In the genomic region with DNA sequence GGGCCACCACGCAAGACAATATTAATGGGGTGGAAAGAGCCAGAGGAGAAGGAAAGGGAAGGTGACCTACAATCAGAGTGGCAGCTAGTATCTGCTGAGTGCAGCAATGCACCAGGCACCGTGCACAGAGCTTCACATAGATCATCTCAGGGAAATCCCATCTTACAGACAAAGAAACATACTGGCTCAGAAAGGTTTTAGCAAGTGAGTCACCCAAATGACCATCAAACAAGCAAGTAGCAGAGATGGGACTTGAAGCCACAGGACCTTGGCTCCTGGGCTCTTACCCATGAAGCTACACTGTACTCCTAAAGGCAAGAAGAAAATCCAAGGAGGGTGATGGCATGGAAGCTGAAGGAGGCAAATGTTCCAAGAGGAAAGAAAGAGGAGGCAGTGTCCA, we compare ENCODE assay signal across 8 cellular contexts. TPM values are rescaled to one million over a fixed set of nuclear protein-coding genes. Genes with fewer than 3 reads are reported as not detected.
DNase-seq lines count a peak whose midpoint lies in the region; ATAC-seq and TF ChIP-seq lines count a peak whose summit lies in the region.

No MANE protein-coding gene starts in this region.

- DNase-seq in astrocyte of the hippocampus (ENCODE audit: low read depth, low spot score): peak; percentile 59
- DNase-seq in stimulated activated CD8-positive, alpha-beta memory T cell treated with anti-CD3 and anti-CD28 coated beads, Interleukin-4, amount 100 ng/mL, for 48 hours: no peak
- DNase-seq in cortex of kidney (lab: John Stamatoyannopoulos, UW): no peak
- no peak for DNase-seq in osteocyte (ENCODE audit: extremely low spot score, unreplicated experiment)
- DNase-seq in activated T-cell treated with anti-CD3 and anti-CD28 coated beads, Interleukin-2, amount 50 U/mL, for 1 hour: no peak

- peaks cover 7 to 84% (median 39%) of the 10 kb centered on the region in 10 experiments; a peak in 19 of 20 replicates for H3K4me1 ChIP-seq in BLaER1 treated with 17β-estradiol and CSF1 and Interleukin-3, amounts not matched to agents 10 nM and 100 nM
- H3K4me1 ChIP-seq in mucosa of stomach (ENCODE audit: control insufficient read depth, insufficient read depth, low read length): peaks cover 54% of the 10 kb centered on the region

- H3K27me3 ChIP-seq in BLaER1 treated with 17β-estradiol and CSF1 and Interleukin-3, amounts not matched to agents 10 nM and 100 nM: no peaks in the 10 kb centered on the region
- H3K27me3 ChIP-seq in mucosa of stomach (ENCODE audit: control insufficient read depth, insufficient read depth, low read length): peaks cover 46% of the 10 kb centered on the region

- no peak overlapping the region for H3K4me3 Mint-ChIP-seq in osteocyte (ENCODE audit: unreplicated experiment)

- H3K27me3 Mint-ChIP-seq in osteocyte (ENCODE audit: unreplicated experiment): no peaks in the 10 kb centered on the region

- peaks cover 28% of the 10 kb centered on the region for H3K36me3 Mint-ChIP-seq in osteocyte (ENCODE audit: unreplicated experiment)

- peak overlapping the region in 5 of 11 experiments; percentile 0 to 38 (median 22); a peak in 3 of 22 replicates for H3K9ac ChIP-seq in BLaER1 treated with 17β-estradiol and CSF1 and Interleukin-3, amounts not matched to agents 10 nM and 100 nM
- H3K9ac ChIP-seq in mucosa of stomach (ENCODE audit: low read length): peak overlapping the region; percentile 5

- no peak for TF ChIP-seq CTCF in osteocyte (IDR thresholded peaks at IDR 0.05)

- H3K4me3 ChIP-seq in BLaER1 treated with 17β-estradiol and CSF1 and Interleukin-3, amounts not matched to agents 10 nM and 100 nM: no peak overlapping the region; a peak in 1 of 20 replicates
- H3K4me3 ChIP-seq in mucosa of stomach (ENCODE audit: low read length): no peak overlapping the region

- H4K20me1 ChIP-seq in BLaER1 treated with 17β-estradiol and CSF1 and Interleukin-3, amounts not matched to agents 10 nM and 100 nM: peaks cover 34 to 98% (median 90%) of the 10 kb centered on the region in 11 experiments; a peak in 19 of 22 replicates

- H3K9me3 Mint-ChIP-seq in osteocyte (ENCODE audit: unreplicated experiment): no peaks in the 10 kb centered on the region

- peaks cover 8% of the 10 kb centered on the region for H3K4me1 Mint-ChIP-seq in osteocyte (ENCODE audit: unreplicated experiment)

- H3K4me2 ChIP-seq in BLaER1 treated with 17β-estradiol and CSF1 and Interleukin-3, amounts not matched to agents 10 nM and 100 nM: peak overlapping the region in 8 of 11 experiments; percentile 43 to 86 (median 62); a peak in 16 of 22 replicates

- peak overlapping the region in 10 of 11 experiments; percentile 39 to 74 (median 64); a peak in 19 of 22 replicates for H3K27ac ChIP-seq in BLaER1 treated with 17β-estradiol and CSF1 and Interleukin-3, amounts not matched to agents 10 nM and 100 nM

- peak; percentile 38 for ATAC-seq in HG02852 (IDR thresholded peaks at IDR 0.05; ENCODE audit: unreplicated experiment)

- peaks cover 16 to 92% (median 66%) of the 10 kb centered on the region in 11 experiments for H3K36me3 ChIP-seq in BLaER1 treated with 17β-estradiol and CSF1 and Interleukin-3, amounts not matched to agents 10 nM and 100 nM
- H3K36me3 ChIP-seq in mucosa of stomach (ENCODE audit: control insufficient read depth, insufficient read depth, low read length): no peaks in the 10 kb centered on the region

- no peaks in the 10 kb centered on the region for H3K9me3 ChIP-seq in BLaER1 treated with 17β-estradiol and CSF1 and Interleukin-3, amounts not matched to agents 10 nM and 100 nM (replicated peaks in 1 of 11)
- H3K9me3 ChIP-seq in mucosa of stomach (ENCODE audit: control insufficient read depth, low read length): no peaks in the 10 kb centered on the region

- H3K27ac Mint-ChIP-seq in osteocyte (ENCODE audit: unreplicated experiment): no peak overlapping the region

RNA-seq across cellular contexts. Expression of a gene that starts 6.8 kb away (rescaled TPM):
- total RNA-seq in osteocyte: 477 and 488 TPM in 2 replicates
